ENCODE assay signal across 8 cellular contexts in the genomic region with DNA sequence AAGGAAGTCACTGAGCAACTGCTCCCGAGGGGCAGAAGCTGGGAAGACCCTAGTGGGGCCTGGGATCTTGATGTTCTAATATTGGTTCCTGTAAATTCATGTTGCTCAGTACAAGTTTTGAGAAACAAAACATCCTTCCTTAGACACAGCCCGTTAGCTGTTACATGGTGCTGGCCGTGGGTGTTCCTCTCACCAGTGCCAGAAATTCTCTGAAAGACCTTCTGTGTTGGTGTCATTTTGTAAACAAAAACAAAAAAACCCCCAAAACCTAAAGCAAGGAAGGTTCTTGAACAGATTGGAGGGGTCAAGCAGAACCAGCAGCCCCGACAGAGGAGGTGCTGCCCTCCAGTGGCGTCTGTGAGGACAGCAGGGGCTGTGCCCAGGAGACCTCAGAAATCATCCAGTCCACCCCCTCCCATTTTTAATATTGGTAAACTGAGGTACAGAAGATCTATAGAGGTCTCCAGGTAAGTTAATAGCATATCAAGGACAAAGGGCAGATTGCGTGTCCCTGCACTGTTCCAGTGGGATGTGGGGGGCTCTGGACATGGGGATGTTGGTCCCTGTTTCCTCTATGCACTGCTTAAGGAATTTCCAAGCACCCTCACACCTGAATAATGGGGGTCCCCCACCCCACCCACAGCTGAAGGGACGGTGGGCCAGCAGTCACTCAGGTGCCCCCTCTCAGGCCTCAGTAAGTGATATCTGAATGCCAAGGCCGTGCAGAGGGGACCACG. TPM values are rescaled to one million over a fixed set of nuclear protein-coding genes. Genes with fewer than 3 reads are reported as not detected.
A peak's percentile ranks its signal among the peaks of the same experiment; 100 is the strongest.
DNase-seq lines count a peak whose midpoint lies in the region; ATAC-seq and TF ChIP-seq lines count a peak whose summit lies in the region.

No MANE protein-coding gene starts in this region.

- H4K20me1 ChIP-seq in PC-9 (ENCODE audit: insufficient read depth), result no peaks in the 10 kb centered on the region

- no peak overlapping the region for H3K27ac ChIP-seq in PC-9
- no peak overlapping the region for H3K27ac ChIP-seq in foreskin keratinocyte
- peak overlapping the region in 1 of 4 donors; percentile 55 for H3K27ac ChIP-seq in upper lobe of left lung

- H3K79me2 ChIP-seq in PC-9 (ENCODE audit: low read depth), result no peaks in the 10 kb centered on the region

- H3K4me3 Mint-ChIP-seq in activated T-helper 2 cell treated with anti-CD3 and anti-CD28 coated beads, Interferon-gamma antibody, Interleukin-2, Interleukin-4, amounts not matched to agents 10 μg/mL and 5 μg/mL and 100 μg/mL, durations not matched to agents 14 hours and 24 hours and 36 hours (ENCODE audit: low read depth), result no peak overlapping the region

- CTCF ChIA-PET in PC-9 (lab: Charles Lee), result interaction anchor here (0.6 to 1.0 kb wide), 2 partner anchors 25 to 504 kb away, joined by 4 to 5 read pairs; no protein-coding TSS in a partner anchor

- TF ChIP-seq CTCF in GM12874 (IDR thresholded peaks at IDR 0.05; ENCODE audit: insufficient read depth, low read depth, low read length) (peak; percentile 92), PC-9 (conservative IDR thresholded peaks at IDR 0.05) (peak; percentile 82), foreskin keratinocyte (conservative IDR thresholded peaks at IDR 0.05) (peak; percentile 85), omental fat pad (IDR thresholded peaks at IDR 0.05) (peak in 1 of 3 donors; percentile 48), upper lobe of left lung (IDR thresholded peaks at IDR 0.05) (peak; percentile 66 to 92 (median 81))

- H3K27ac Mint-ChIP-seq in activated T-helper 2 cell treated with anti-CD3 and anti-CD28 coated beads, Interferon-gamma antibody, Interleukin-2, Interleukin-4, amounts not matched to agents 10 μg/mL and 5 μg/mL and 100 μg/mL, durations not matched to agents 14 hours and 24 hours and 36 hours, result peak overlapping the region; percentile 54

- no peaks in the 10 kb centered on the region for H3K9me3 ChIP-seq in PC-9 (ENCODE audit: insufficient read depth, low read depth)
- no peaks in the 10 kb centered on the region for H3K9me3 ChIP-seq in upper lobe of left lung

- BruUV-seq in PC-9 (replicated peaks; lab: Mats Ljungman, UMichigan), result no TSS peak

- TF ChIP-seq POLR2A in upper lobe of left lung (IDR thresholded peaks at IDR 0.05), result no peak

- H3K9me3 Mint-ChIP-seq in activated T-helper 2 cell treated with anti-CD3 and anti-CD28 coated beads, Interferon-gamma antibody, Interleukin-2, Interleukin-4, amounts not matched to agents 10 μg/mL and 5 μg/mL and 100 μg/mL, durations not matched to agents 14 hours and 24 hours and 36 hours, result peaks cover 3% of the 10 kb centered on the region

- no peaks in the 10 kb centered on the region for H3K27me3 Mint-ChIP-seq in activated T-helper 2 cell treated with anti-CD3 and anti-CD28 coated beads, Interferon-gamma antibody, Interleukin-2, Interleukin-4, amounts not matched to agents 10 μg/mL and 5 μg/mL and 100 μg/mL, durations not matched to agents 14 hours and 24 hours and 36 hours (ENCODE audit: low read depth)

- ATAC-seq in foreskin keratinocyte, result no peak
- peak; percentile 60 for ATAC-seq in omental fat pad (ENCODE audit: low FRiP score)
- ATAC-seq in upper lobe of left lung (ENCODE audit: low FRiP score in 2 of 2), result peak; percentile 75 to 86

- POLR2A ChIA-PET in PC-9 (lab: Charles Lee; ENCODE audit: unreplicated experiment), result interaction anchor here (0.6 kb wide), 1 partner anchor 51 kb away, joined by 3 read pairs; no protein-coding TSS in a partner anchor

- H3K27me3 ChIP-seq in PC-9 (ENCODE audit: insufficient read depth, low read depth) (no peaks in the 10 kb centered on the region), foreskin keratinocyte (no peaks in the 10 kb centered on the region), upper lobe of left lung (no peaks in the 10 kb centered on the region)

- H3K4me1 ChIP-seq in PC-9 (replicated peaks; ENCODE audit: insufficient read depth) (peaks cover 6% of the 10 kb centered on the region; the same call in 1 of the 2 replicates), foreskin keratinocyte (peaks cover 7% of the 10 kb centered on the region), upper lobe of left lung (peaks cover 7 to 26% (median 12%) of the 10 kb centered on the region in 4 donors)

- H3K4me3 ChIP-seq in PC-9 (no peak overlapping the region), upper lobe of left lung (no peak overlapping the region)

- H3F3A ChIP-seq in PC-9 (ENCODE audit: insufficient read depth, low read depth), result peaks cover 10% of the 10 kb centered on the region; the same call in 1 of the 2 replicates

- H3K4me1 Mint-ChIP-seq in activated T-helper 2 cell treated with anti-CD3 and anti-CD28 coated beads, Interferon-gamma antibody, Interleukin-2, Interleukin-4, amounts not matched to agents 10 μg/mL and 5 μg/mL and 100 μg/mL, durations not matched to agents 14 hours and 24 hours and 36 hours (ENCODE audit: low read depth), result peaks cover 28% of the 10 kb centered on the region

- WGBS in upper lobe of left lung, 2 donors, result 12 to 32% methylated on average over 7 to 9 of the region's 9 CpGs

- no peak for TF ChIP-seq EP300 in upper lobe of left lung (IDR thresholded peaks at IDR 0.05)

- intact Hi-C loops in PC-9 (cut with micrococcal nuclease; ENCODE audit: unreplicated experiment), result loop anchor here (1.0 to 10.0 kb wide), 5 partner anchors 71 to 1023 kb away; a partner anchor contains a TSS
- intact Hi-C loops in activated T-helper 2 cell treated with anti-CD3 and anti-CD28 coated beads, Interferon-gamma antibody, Interleukin-2, Interleukin-4, amounts not matched to agents 10 μg/mL and 5 μg/mL and 100 μg/mL, durations not matched to agents 14 hours and 24 hours and 36 hours (cut with micrococcal nuclease), result loop anchor here (1.0 to 5.0 kb wide), 4 partner anchors 17 to 70 kb away; a partner anchor contains a TSS

- DNase-seq in A172 (ENCODE audit: low spot score), result peak; percentile 35
- peak in 1 of 2 experiments; percentile 44 for DNase-seq in PC-9
- DNase-seq in activated T-helper 2 cell treated with anti-CD3 and anti-CD28 coated beads, Interferon-gamma antibody, Interleukin-2, Interleukin-4, amounts not matched to agents 10 μg/mL and 5 μg/mL and 100 μg/mL, durations not matched to agents 14 hours and 24 hours and 36 hours (ENCODE audit: low spot score), result peak; percentile 51
- peak in 1 of 2 donors; percentile 11 for DNase-seq in foreskin keratinocyte
- DNase-seq in omental fat pad (ENCODE audit: low spot score), result peak; percentile 51
- DNase-seq in upper lobe of left lung, result peak; percentile 65
- DNase-seq in SIG-M5 (lab: John Stamatoyannopoulos, UW), result no peak

- no peaks in the 10 kb centered on the region for H3K9me2 ChIP-seq in PC-9 (ENCODE audit: insufficient read depth)

- no peak overlapping the region for H2AFZ ChIP-seq in PC-9

- no peak overlapping the region for H3K4me2 ChIP-seq in PC-9

- no peaks in the 10 kb centered on the region for H3K36me3 Mint-ChIP-seq in activated T-helper 2 cell treated with anti-CD3 and anti-CD28 coated beads, Interferon-gamma antibody, Interleukin-2, Interleukin-4, amounts not matched to agents 10 μg/mL and 5 μg/mL and 100 μg/mL, durations not matched to agents 14 hours and 24 hours and 36 hours (ENCODE audit: low read depth)

- H3K36me3 ChIP-seq in PC-9 (ENCODE audit: low read depth), result no peaks in the 10 kb centered on the region
- H3K36me3 ChIP-seq in upper lobe of left lung, result no peaks in the 10 kb centered on the region

RNA-seq across cellular contexts. Expression of a gene that starts 38.2 kb away (rescaled TPM):
- not detected in 2 replicates for total RNA-seq in A172 (2014; rRNA removed; shearing (Covaris generic))
- not detected in 2 replicates for total RNA-seq in PC-9 (2021)
- not detected in 2 replicates for total RNA-seq in activated T-helper 2 cell treated with anti-CD3 and anti-CD28 coated beads, Interferon-gamma antibody, Interleukin-2, Interleukin-4, amounts not matched to agents 10 μg/mL and 5 μg/mL and 100 μg/mL, durations not matched to agents 14 hours and 24 hours and 36 hours
- not detected in 2 replicates for total RNA-seq in foreskin keratinocyte
- not detected in 2 replicates for polyA plus RNA-seq in foreskin keratinocyte
- not detected for total RNA-seq in omental fat pad
- total RNA-seq in upper lobe of left lung, result not detected

RNA-seq across cellular contexts. Expression of a gene that starts 42.4 kb away (rescaled TPM):
- total RNA-seq in A172 (2014; rRNA removed; shearing (Covaris generic)), result not detected in 2 replicates
- not detected in 2 replicates for total RNA-seq in PC-9 (2021)
- total RNA-seq in activated T-helper 2 cell treated with anti-CD3 and anti-CD28 coated beads, Interferon-gamma antibody, Interleukin-2, Interleukin-4, amounts not matched to agents 10 μg/mL and 5 μg/mL and 100 μg/mL, durations not matched to agents 14 hours and 24 hours and 36 hours, result 0.37 and 0.41 TPM in 2 replicates
- not detected in 2 replicates for total RNA-seq in foreskin keratinocyte
- polyA plus RNA-seq in foreskin keratinocyte, result not detected in 2 replicates
- total RNA-seq in omental fat pad, result not detected
- total RNA-seq in upper lobe of left lung, result not detected
